In genomic region chr9:110940949-110941557, GRCh38 we compare ENCODE assay signal across 15 cellular contexts.
DNase-seq lines count a peak whose midpoint lies in the region; ATAC-seq and TF ChIP-seq lines count a peak whose summit lies in the region.
"Had no signal": no experiment of that assay in that cellular context is flagged by ENCODE, and none has a peak within 500 bp of the region (broad histone marks: within the 10 kb centered on the region; RNA-seq: fewer than 3 reads in every experiment).

No MANE protein-coding gene starts in this region.

- H3K4me2 ChIP-seq in osteoblast (ENCODE audit: insufficient read depth, low read length) = no peak overlapping the region
- H3K4me2 ChIP-seq: A549 had no signal

- H3K4me1 Mint-ChIP-seq in HFFc6 (ENCODE audit: low read depth) (peaks cover 93% of the 10 kb centered on the region), nephron progenitor cell (no peaks in the 10 kb centered on the region)
- H3K4me1 Mint-ChIP-seq: IgD-negative memory B cell had no signal

- TF ChIP-seq CTCF in HFFc6 (IDR thresholded peaks at IDR 0.05) (no peak), osteoblast (IDR thresholded peaks at IDR 0.05; ENCODE audit: extremely low read depth, low read depth, low read length) (no peak), nephron progenitor cell (IDR thresholded peaks at IDR 0.05) (no peak)

- no peaks in the 10 kb centered on the region for H3K27me3 ChIP-seq in osteoblast (ENCODE audit: insufficient read depth, low read length)

- no peak overlapping the region for H2AFZ ChIP-seq in osteoblast (ENCODE audit: low read length)

- no peaks in the 10 kb centered on the region for H3K27me3 Mint-ChIP-seq in HFFc6 (ENCODE audit: insufficient read depth)
- H3K27me3 Mint-ChIP-seq in nephron progenitor cell (ENCODE audit: low read depth, poor library complexity) = no peaks in the 10 kb centered on the region
- H3K27me3 Mint-ChIP-seq: CD4-positive, alpha-beta T cell; IgD-negative memory B cell had no signal

- peaks cover 85% of the 10 kb centered on the region for H3K79me2 ChIP-seq in osteoblast (ENCODE audit: insufficient read depth, low read length)

- H3K9me3 ChIP-seq in osteoblast (ENCODE audit: low read depth, low read length) = no peaks in the 10 kb centered on the region
- H3K9me3 ChIP-seq: A549, Caco-2, HAP-1 had no signal

- H3K27ac Mint-ChIP-seq in HFFc6 (peak overlapping the region; percentile 43; the same call in 1 of the 2 replicates), nephron progenitor cell (no peak overlapping the region)
- H3K27ac Mint-ChIP-seq: CD4-positive, alpha-beta T cell; IgD-negative memory B cell had no signal

- peaks cover 76% of the 10 kb centered on the region for H3K36me3 Mint-ChIP-seq in HFFc6 (ENCODE audit: low read depth)
- peaks cover 25% of the 10 kb centered on the region for H3K36me3 Mint-ChIP-seq in nephron progenitor cell (ENCODE audit: low read depth)
- H3K36me3 Mint-ChIP-seq: IgD-negative memory B cell had no signal

- peaks cover 55% of the 10 kb centered on the region for H3K4me1 ChIP-seq in osteoblast (ENCODE audit: insufficient read depth, low read length)
- H3K4me1 ChIP-seq: Caco-2, HAP-1 had no signal

- H4K20me1 ChIP-seq in osteoblast (ENCODE audit: insufficient read depth, low read length) = no peaks in the 10 kb centered on the region

- H3K27ac ChIP-seq in osteoblast (ENCODE audit: low read depth, low read length) = peak overlapping the region; percentile 9
- H3K27ac ChIP-seq: A549, C4-2B had no signal

- H3K9me3 Mint-ChIP-seq in HFFc6 (peaks cover 6% of the 10 kb centered on the region; the same call in 1 of the 2 replicates), nephron progenitor cell (no peaks in the 10 kb centered on the region)
- H3K9me3 Mint-ChIP-seq: CD4-positive, alpha-beta T cell had no signal

- DNase-seq in HFFc6 = no peak
- DNase-seq in amniotic epithelial cell (ENCODE audit: low read depth) = peak; percentile 16
- no peak for DNase-seq in osteoblast (ENCODE audit: insufficient read length, low spot score, missing footprints)
- no peak for DNase-seq in nephron progenitor cell
- no peak for DNase-seq in germinal center (ENCODE audit: low spot score)
- DNase-seq: AML-193; Caco-2; CD4-positive, alpha-beta T cell; KBM-7 had no signal

- ATAC-seq in GM18511 (IDR thresholded peaks at IDR 0.05; ENCODE audit: unreplicated experiment) (no peak), GM21526 (IDR thresholded peaks at IDR 0.05; ENCODE audit: low FRiP score, unreplicated experiment) (no peak)
- ATAC-seq: A549 had no signal

- H3K4me3 ChIP-seq in osteoblast (ENCODE audit: insufficient read depth, low read length) = no peak overlapping the region
- H3K4me3 ChIP-seq: A549, HAP-1 had no signal

- peaks cover 34% of the 10 kb centered on the region for H3K36me3 ChIP-seq in osteoblast (ENCODE audit: insufficient read depth, low read length)
- H3K36me3 ChIP-seq: HAP-1 had no signal

- no peak overlapping the region for H3K4me3 Mint-ChIP-seq in HFFc6
- H3K4me3 Mint-ChIP-seq in nephron progenitor cell = no peak overlapping the region
- H3K4me3 Mint-ChIP-seq: CD4-positive, alpha-beta T cell; IgD-negative memory B cell had no signal
